1 cellular context compared by ENCODE assay signal in the genomic region with DNA sequence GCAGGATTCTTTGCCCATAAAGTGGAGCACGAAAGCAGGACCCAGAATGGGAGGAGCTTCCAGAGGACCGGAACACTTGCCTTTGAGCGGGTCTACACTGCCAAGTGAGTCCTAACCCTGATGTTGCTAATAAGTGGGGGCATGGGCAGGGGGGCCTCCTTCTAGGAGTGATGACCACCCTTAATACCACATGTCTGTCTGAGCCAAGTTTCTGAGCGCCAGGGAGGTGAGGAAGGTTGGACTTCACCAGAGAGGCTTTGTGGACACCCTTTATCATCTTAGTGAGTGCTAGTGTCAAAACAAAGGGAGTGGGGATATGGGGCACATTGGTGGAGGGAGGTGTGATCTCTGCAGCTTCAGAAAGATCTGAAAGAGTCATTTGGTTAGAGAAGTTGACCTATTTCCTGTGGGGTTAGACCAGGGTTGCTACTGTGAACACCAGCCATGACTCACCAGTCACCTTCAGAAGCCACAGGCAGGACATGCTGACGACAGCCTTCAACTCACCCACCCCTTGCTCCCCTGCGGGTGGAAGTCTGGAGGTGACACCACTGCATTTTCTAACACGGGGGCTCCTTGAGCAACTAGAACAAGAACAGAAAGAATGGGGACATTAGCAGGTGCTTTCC.
A peak's percentile ranks its signal among the peaks of the same experiment; 100 is the strongest.
TF ChIP-seq lines count a peak whose summit lies in the region.

No MANE protein-coding gene starts in this region.

TF ChIP-seq in IMR-90, 13 proteins besides CTCF, POLR2A, EP300 and RAD21 (continued from another document):
- TF ChIP-seq, protein P1, sequence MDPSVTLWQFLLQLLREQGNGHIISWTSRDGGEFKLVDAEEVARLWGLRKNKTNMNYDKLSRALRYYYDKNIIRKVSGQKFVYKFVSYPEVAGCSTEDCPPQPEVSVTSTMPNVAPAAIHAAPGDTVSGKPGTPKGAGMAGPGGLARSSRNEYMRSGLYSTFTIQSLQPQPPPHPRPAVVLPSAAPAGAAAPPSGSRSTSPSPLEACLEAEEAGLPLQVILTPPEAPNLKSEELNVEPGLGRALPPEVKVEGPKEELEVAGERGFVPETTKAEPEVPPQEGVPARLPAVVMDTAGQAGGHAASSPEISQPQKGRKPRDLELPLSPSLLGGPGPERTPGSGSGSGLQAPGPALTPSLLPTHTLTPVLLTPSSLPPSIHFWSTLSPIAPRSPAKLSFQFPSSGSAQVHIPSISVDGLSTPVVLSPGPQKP (IDR thresholded peaks at IDR 0.05; ENCODE audit: borderline replicate concordance, low read depth, low read length): no peak
- TF ChIP-seq SMC3 (IDR thresholded peaks at IDR 0.05; ENCODE audit: low read depth, low read length) (no peak), MXI1 (IDR thresholded peaks at IDR 0.05; ENCODE audit: borderline replicate concordance, low read depth, low read length) (no peak), NFE2L2 (IDR thresholded peaks at IDR 0.05; ENCODE audit: low read depth, low read length) (no peak), BHLHE40 (IDR thresholded peaks at IDR 0.05; ENCODE audit: low read depth, low read length) (0 out of 2 replicates have a peak, but pooled peaks have one; percentile 20), RCOR1 (IDR thresholded peaks at IDR 0.05; ENCODE audit: insufficient replicate concordance, low read length) (peak; percentile 28), RFX5 (IDR thresholded peaks at IDR 0.05; ENCODE audit: low read depth, low read length) (no peak), MAZ (IDR thresholded peaks at IDR 0.05; ENCODE audit: borderline replicate concordance, low read depth, low read length) (no peak), FOS (IDR thresholded peaks at IDR 0.05; ENCODE audit: low read depth, low read length) (peak; percentile 64; the same call in 1 of the 2 replicates), CEBPB (IDR thresholded peaks at IDR 0.05; ENCODE audit: low read depth, low read length) (no peak)
- TF ChIP-seq, protein P2, sequence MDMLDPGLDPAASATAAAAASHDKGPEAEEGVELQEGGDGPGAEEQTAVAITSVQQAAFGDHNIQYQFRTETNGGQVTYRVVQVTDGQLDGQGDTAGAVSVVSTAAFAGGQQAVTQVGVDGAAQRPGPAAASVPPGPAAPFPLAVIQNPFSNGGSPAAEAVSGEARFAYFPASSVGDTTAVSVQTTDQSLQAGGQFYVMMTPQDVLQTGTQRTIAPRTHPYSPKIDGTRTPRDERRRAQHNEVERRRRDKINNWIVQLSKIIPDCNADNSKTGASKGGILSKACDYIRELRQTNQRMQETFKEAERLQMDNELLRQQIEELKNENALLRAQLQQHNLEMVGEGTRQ (IDR thresholded peaks at IDR 0.05; ENCODE audit: low read depth, low read length): no peak
